1 cellular context compared by ENCODE assay signal in the genomic region with DNA sequence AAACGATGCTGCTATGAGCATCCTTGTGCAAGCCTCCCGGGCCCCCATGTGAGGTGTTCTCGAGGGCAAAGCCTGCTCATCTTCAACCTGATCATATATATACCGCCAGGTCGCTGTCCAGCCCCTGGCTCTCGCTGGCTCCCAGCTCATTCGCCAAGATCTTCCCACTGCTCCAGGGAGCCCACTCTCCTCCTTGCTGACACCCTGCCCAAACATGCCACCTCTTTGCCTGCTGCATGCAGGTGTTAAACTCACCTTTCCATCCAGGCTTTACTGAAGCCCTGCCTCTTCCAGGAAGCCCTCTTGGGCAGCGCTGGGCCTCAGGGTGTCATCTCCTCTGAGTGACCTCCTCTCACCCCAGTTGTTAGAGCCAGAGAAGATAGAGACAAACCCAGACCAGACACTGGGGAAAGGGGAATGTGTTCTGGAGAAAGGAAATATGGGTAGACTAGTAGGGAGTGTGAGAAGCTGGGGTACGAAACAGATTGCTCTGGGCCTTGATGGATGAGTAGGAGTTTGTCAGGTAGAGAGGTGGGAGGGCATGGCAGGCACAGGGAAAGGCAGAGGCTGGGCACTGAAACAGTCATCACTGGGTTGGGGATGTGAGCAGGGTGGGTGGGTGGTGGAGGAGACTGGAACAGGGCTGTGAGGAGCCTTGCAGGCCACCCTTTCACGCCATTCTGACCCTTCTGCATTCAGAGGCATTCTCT.
TF ChIP-seq lines count a peak whose summit lies in the region.

No MANE protein-coding gene starts in this region.

TF ChIP-seq in HepG2, 621 proteins besides CTCF, POLR2A, EP300 and RAD21:
- TF ChIP-seq FUBP1 (CRISPR knock-in tag; IDR thresholded peaks at IDR 0.05; ENCODE audit: borderline replicate concordance) (no peak), ZSCAN25 (CRISPR knock-in tag; IDR thresholded peaks at IDR 0.05) (no peak), ZNF563 (CRISPR knock-in tag; IDR thresholded peaks at IDR 0.05) (0 out of 2 replicates have a peak, but pooled peaks have one; percentile 37), SIN3A (IDR thresholded peaks at IDR 0.05; ENCODE audit: borderline replicate concordance, low read depth, low read length) (no peak), MIER2 (CRISPR knock-in tag; IDR thresholded peaks at IDR 0.05) (no peak), ZBTB40 (IDR thresholded peaks at IDR 0.05) (no peak), ZBTB40 (CRISPR knock-in tag; IDR thresholded peaks at IDR 0.05) (0 out of 2 replicates have a peak, but pooled peaks have one; percentile 15), ZNF546 (CRISPR knock-in tag; conservative IDR thresholded peaks at IDR 0.05) (no peak), ZNF484 (CRISPR knock-in tag; IDR thresholded peaks at IDR 0.05; ENCODE audit: borderline replicate concordance, low read depth) (no peak), HNRNPUL1 (IDR thresholded peaks at IDR 0.05; ENCODE audit: low read depth, low read length) (no peak), ZNF207 (IDR thresholded peaks at IDR 0.05; ENCODE audit: borderline replicate concordance) (no peak), ZNF547 (CRISPR knock-in tag; IDR thresholded peaks at IDR 0.05) (no peak), ADNP (CRISPR knock-in tag; IDR thresholded peaks at IDR 0.05) (no peak)
- TF ChIP-seq, protein P1, sequence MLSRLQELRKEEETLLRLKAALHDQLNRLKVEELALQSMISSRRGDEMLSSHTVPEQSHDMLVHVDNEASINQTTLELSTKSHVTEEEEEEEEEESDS (CRISPR knock-in tag; IDR thresholded peaks at IDR 0.05; ENCODE audit: borderline replicate concordance), result no peak
- TF ChIP-seq, protein P2, sequence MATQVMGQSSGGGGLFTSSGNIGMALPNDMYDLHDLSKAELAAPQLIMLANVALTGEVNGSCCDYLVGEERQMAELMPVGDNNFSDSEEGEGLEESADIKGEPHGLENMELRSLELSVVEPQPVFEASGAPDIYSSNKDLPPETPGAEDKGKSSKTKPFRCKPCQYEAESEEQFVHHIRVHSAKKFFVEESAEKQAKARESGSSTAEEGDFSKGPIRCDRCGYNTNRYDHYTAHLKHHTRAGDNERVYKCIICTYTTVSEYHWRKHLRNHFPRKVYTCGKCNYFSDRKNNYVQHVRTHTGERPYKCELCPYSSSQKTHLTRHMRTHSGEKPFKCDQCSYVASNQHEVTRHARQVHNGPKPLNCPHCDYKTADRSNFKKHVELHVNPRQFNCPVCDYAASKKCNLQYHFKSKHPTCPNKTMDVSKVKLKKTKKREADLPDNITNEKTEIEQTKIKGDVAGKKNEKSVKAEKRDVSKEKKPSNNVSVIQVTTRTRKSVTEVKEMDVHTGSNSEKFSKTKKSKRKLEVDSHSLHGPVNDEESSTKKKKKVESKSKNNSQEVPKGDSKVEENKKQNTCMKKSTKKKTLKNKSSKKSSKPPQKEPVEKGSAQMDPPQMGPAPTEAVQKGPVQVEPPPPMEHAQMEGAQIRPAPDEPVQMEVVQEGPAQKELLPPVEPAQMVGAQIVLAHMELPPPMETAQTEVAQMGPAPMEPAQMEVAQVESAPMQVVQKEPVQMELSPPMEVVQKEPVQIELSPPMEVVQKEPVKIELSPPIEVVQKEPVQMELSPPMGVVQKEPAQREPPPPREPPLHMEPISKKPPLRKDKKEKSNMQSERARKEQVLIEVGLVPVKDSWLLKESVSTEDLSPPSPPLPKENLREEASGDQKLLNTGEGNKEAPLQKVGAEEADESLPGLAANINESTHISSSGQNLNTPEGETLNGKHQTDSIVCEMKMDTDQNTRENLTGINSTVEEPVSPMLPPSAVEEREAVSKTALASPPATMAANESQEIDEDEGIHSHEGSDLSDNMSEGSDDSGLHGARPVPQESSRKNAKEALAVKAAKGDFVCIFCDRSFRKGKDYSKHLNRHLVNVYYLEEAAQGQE (IDR thresholded peaks at IDR 0.05; ENCODE audit: borderline replicate concordance in 1 of 2, low read depth in 1 of 2, low read length in 2 of 2), result peak; percentile 29 to 84
- TF ChIP-seq, protein P3, sequence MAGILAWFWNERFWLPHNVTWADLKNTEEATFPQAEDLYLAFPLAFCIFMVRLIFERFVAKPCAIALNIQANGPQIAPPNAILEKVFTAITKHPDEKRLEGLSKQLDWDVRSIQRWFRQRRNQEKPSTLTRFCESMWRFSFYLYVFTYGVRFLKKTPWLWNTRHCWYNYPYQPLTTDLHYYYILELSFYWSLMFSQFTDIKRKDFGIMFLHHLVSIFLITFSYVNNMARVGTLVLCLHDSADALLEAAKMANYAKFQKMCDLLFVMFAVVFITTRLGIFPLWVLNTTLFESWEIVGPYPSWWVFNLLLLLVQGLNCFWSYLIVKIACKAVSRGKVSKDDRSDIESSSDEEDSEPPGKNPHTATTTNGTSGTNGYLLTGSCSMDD (CRISPR knock-in tag; IDR thresholded peaks at IDR 0.05), result no peak
